In genomic region chr19:33175886-33176669, GRCh38 we compare ENCODE assay signal across 8 cellular contexts. TPM values are rescaled to one million over a fixed set of nuclear protein-coding genes. Genes with fewer than 3 reads are reported as not detected.
DNase-seq lines count a peak whose midpoint lies in the region; ATAC-seq, FAIRE-seq and TF ChIP-seq lines count a peak whose summit lies in the region.

No MANE protein-coding gene starts in this region.

- H2BK15ac ChIP-seq in H1 (ENCODE audit: low read length), result no peak overlapping the region

- peaks cover 0 to 2% (median 1%) of the 10 kb centered on the region in 4 experiments; a peak in 3 of 7 replicates for H3K27me3 ChIP-seq in H1 (replicated peaks in 1 of 4; ENCODE audit: control insufficient read depth in 3 of 4, extremely low read depth in 1 of 4, insufficient read depth in 3 of 4, low read length in 3 of 4)
- H3K27me3 ChIP-seq in mononuclear cell (ENCODE audit: insufficient read depth, low read length), result no peaks in the 10 kb centered on the region

- no peak overlapping the region for H3K14ac ChIP-seq in H1 (ENCODE audit: insufficient read length)

- DNase-seq in GM10266 (ENCODE audit: extremely low spot score) (no peak), H1 (ENCODE audit: low read depth in 1 of 2, low spot score in 2 of 2) (peak in 1 of 2 experiments; percentile 55), urothelium cell line (ENCODE audit: low spot score) (peak; percentile 36), SHP77 treated with DMSO at 0.1 percent for 48 hours (lab: John Stamatoyannopoulos, UW) (no peak)

- 0 out of 2 replicates have a peak overlapping the region, but pooled peaks have one; percentile 40 for H3K18ac ChIP-seq in H1 (ENCODE audit: extremely low read depth, low read length)

- H2AK5ac ChIP-seq in H1 (ENCODE audit: low read depth, low read length), result no peak overlapping the region

- peaks cover 12% of the 10 kb centered on the region for H3K23me2 ChIP-seq in H1 (ENCODE audit: low read depth, low read length)

- H2AFZ ChIP-seq in H1 (ENCODE audit: low read length), result peak overlapping the region; percentile 70; the same call in 1 of the 2 replicates

- no peak overlapping the region for H3K23ac ChIP-seq in H1 (ENCODE audit: insufficient read length)

- no peak overlapping the region for H2BK120ac ChIP-seq in H1 (replicated peaks; ENCODE audit: low read depth, low read length)

- H3K4me3 ChIP-seq in H1 (ENCODE audit: extremely low read depth in 1 of 4, insufficient read depth in 2 of 4, low read depth in 3 of 4, low read length in 4 of 4), result peak overlapping the region; percentile 73 to 91 (median 90)
- H3K4me3 ChIP-seq in mononuclear cell (ENCODE audit: low read length), result peak overlapping the region; percentile 89

- POLR2A ChIA-PET in H1 (lab: Charles Lee; ENCODE audit: partially characterized antibody), result interaction anchor here (0.5 to 2.8 kb wide), 17 partner anchors 8 to 1827 kb away, joined by 3 to 15 read pairs (median 3); partner anchors contain the start of genes CEBPA and CEBPG

- 28% methylated on average over 25 of the region's 25 CpGs; no CpG with 5 or more reads in 1 of the 2 experiments for WGBS in H1 (ENCODE audit: extremely low coverage in 1 of 2, insufficient coverage in 1 of 2, insufficient read length in 1 of 2, insufficient replicate concordance in 2 of 2, low coverage in 1 of 2, low lambda C conversion rate in 2 of 2, missing lambda C conversion rate in 1 of 2), 2 experiments

- H2BK5ac ChIP-seq in H1 (ENCODE audit: low read depth, low read length), result peak overlapping the region; percentile 88

- H3K27ac ChIP-seq in VCaP (peak overlapping the region; percentile 97), H1 (ENCODE audit: low read depth, low read length) (peak overlapping the region; percentile 78)

- H3K4me1 ChIP-seq in H1 (replicated peaks in 1 of 4; ENCODE audit: control insufficient read depth in 3 of 4, insufficient read depth in 4 of 4, low read length in 3 of 4) (peaks cover 0 to 3% (median under 1%) of the 10 kb centered on the region in 4 experiments; a peak in 3 of 7 replicates), mononuclear cell (ENCODE audit: insufficient read depth, low read length) (peaks cover 54% of the 10 kb centered on the region)

- TF ChIP-seq CTCF in GM10266 (IDR thresholded peaks at IDR 0.05; ENCODE audit: control insufficient read depth, insufficient read depth, low read depth, missing control alignments), result peak; percentile 0
- TF ChIP-seq CTCF in VCaP (conservative IDR thresholded peaks at IDR 0.05), result peak; percentile 23; the same call in 1 of the 2 replicates
- peak in 1 of 3 experiments; percentile 21; a peak in 1 of 4 replicates for TF ChIP-seq CTCF in H1 (IDR thresholded peaks at IDR 0.05; ENCODE audit: control extremely low read depth in 1 of 3, insufficient read depth in 1 of 3, low read depth in 1 of 3, low read length in 3 of 3)

- peak overlapping the region; percentile 69 for H4K5ac ChIP-seq in H1 (ENCODE audit: insufficient read length, low read depth, low read length)

- no peaks in the 10 kb centered on the region for H3K9me3 ChIP-seq in H1 (ENCODE audit: insufficient read depth in 2 of 2, low read depth in 1 of 2, low read length in 1 of 2)
- no peaks in the 10 kb centered on the region for H3K9me3 ChIP-seq in mononuclear cell (ENCODE audit: low read depth, low read length)

- peak; percentile 10 for ATAC-seq in HG03135 (IDR thresholded peaks at IDR 0.05; ENCODE audit: unreplicated experiment)
- no peak for ATAC-seq in GM18870 (IDR thresholded peaks at IDR 0.05; ENCODE audit: unreplicated experiment)

- 0 out of 4 replicates have a peak, but pooled peaks cover 0 to 3% of the 10 kb centered on the region in 2 experiments for H3K79me2 ChIP-seq in H1 (ENCODE audit: control insufficient read depth in 1 of 2, insufficient read depth in 2 of 2, low read length in 2 of 2)

- H2BK12ac ChIP-seq in H1 (ENCODE audit: low read depth, low read length), result no peak overlapping the region

- no peak overlapping the region for H2BK20ac ChIP-seq in H1 (ENCODE audit: low read length)

- peaks cover 0 to 5% of the 10 kb centered on the region in 2 experiments for H4K20me1 ChIP-seq in H1 (replicated peaks in 1 of 2; ENCODE audit: control insufficient read depth in 1 of 2, insufficient read depth in 2 of 2, low read length in 2 of 2)

- peak overlapping the region; percentile 69 to 83 (median 78); a peak in 6 of 7 replicates for H3K9ac ChIP-seq in H1 (replicated peaks in 1 of 4; ENCODE audit: extremely low read depth in 1 of 4, low read depth in 3 of 4, low read length in 3 of 4)

- FAIRE-seq in H1 (lab: Jason Lieb, UNC), result no peak
- no peak for FAIRE-seq in urothelium cell line (lab: Jason Lieb, UNC)

- H4K8ac ChIP-seq in H1 (ENCODE audit: extremely low read depth, insufficient read depth, low read length), result peak overlapping the region; percentile 94; the same call in 1 of the 2 replicates

- peak overlapping the region; percentile 96 for H3K4ac ChIP-seq in H1 (replicated peaks; ENCODE audit: insufficient read length, low read depth, low read length)

- H3K36me3 ChIP-seq in H1 (ENCODE audit: control insufficient read depth in 2 of 4, insufficient read depth in 4 of 4, low read length in 3 of 4), result no peaks in the 10 kb centered on the region

- peaks cover 3% of the 10 kb centered on the region; the same call in 1 of the 2 replicates for H3K79me1 ChIP-seq in H1 (ENCODE audit: low read depth, low read length)

- TF ChIP-seq EP300 in H1 (IDR thresholded peaks at IDR 0.05; ENCODE audit: borderline replicate concordance in 1 of 2, low read depth in 2 of 2, low read length in 2 of 2), result no peak

- H3K4me2 ChIP-seq in H1 (ENCODE audit: insufficient read depth in 1 of 2, low read depth in 2 of 2, low read length in 2 of 2), result peak overlapping the region; percentile 66 to 95

- H4K91ac ChIP-seq in H1 (replicated peaks; ENCODE audit: insufficient read length, low read length), result peak overlapping the region; percentile 85

- CTCF ChIA-PET in H1 (lab: Charles Lee; ENCODE audit: partially characterized antibody), result interaction anchor here (0.8 to 4.9 kb wide), 16 partner anchors 9 to 231 kb away, joined by 3 to 19 read pairs (median 5); no protein-coding TSS in a partner anchor

- TF ChIP-seq RAD21 in H1 (IDR thresholded peaks at IDR 0.05 in 1 of 2, conservative IDR thresholded peaks at IDR 0.05 in 1 of 2; ENCODE audit: low read depth in 2 of 2, low read length in 2 of 2), result no peak; a peak in 1 of 4 replicates

- peak overlapping the region; percentile 82 for H3K56ac ChIP-seq in H1 (replicated peaks; ENCODE audit: insufficient read length, low read depth, low read length)

- no peak; a peak in 1 of 3 replicates for TF ChIP-seq POLR2A in H1 (IDR thresholded peaks at IDR 0.05; ENCODE audit: control extremely low read depth in 1 of 2, low read depth in 2 of 2, low read length in 2 of 2)

TF ChIP-seq in H1, 55 proteins besides CTCF, POLR2A, EP300 and RAD21 (continues in another document):
- TF ChIP-seq SUZ12 (IDR thresholded peaks at IDR 0.05; ENCODE audit: low read length), result no peak
- TF ChIP-seq BCL11A (IDR thresholded peaks at IDR 0.05; ENCODE audit: low read depth in 2 of 2, low read length in 2 of 2), result no peak
- TF ChIP-seq TAF7 (optimal IDR thresholded peaks at IDR 0.05; ENCODE audit: borderline replicate concordance, low read depth, low read length), result no peak
- no peak for TF ChIP-seq MAFK (IDR thresholded peaks at IDR 0.05; ENCODE audit: low read depth, low read length)
- peak; percentile 11 for TF ChIP-seq SAP30 (IDR thresholded peaks at IDR 0.05; ENCODE audit: insufficient read depth, insufficient replicate concordance, low read length)
- no peak for TF ChIP-seq RBBP5 (IDR thresholded peaks at IDR 0.05; ENCODE audit: borderline replicate concordance, low read depth, low read length)
- peak; percentile 38 for TF ChIP-seq KDM4A (IDR thresholded peaks at IDR 0.05; ENCODE audit: low read depth, low read length, severe bottlenecking)
- no peak for TF ChIP-seq YY1 (IDR thresholded peaks at IDR 0.05; ENCODE audit: low read depth, low read length)

RNA-seq across cellular contexts. Expression of gene LRP3, which starts 18.1 kb away (rescaled TPM):
- total RNA-seq in H1 (2021; fragmentation: NEBNext Ultra II Directional; extraction: Animal tissue kit (Norgen Biotek cat#: 25700)), result 33.7 and 33.9 TPM in 2 replicates
- polyA plus RNA-seq in H1 (2011; rRNA removed), result 30.3 and 40.2 TPM in 2 replicates
- polyA plus RNA-seq in H1 (2011; cell fraction: cytosol; rRNA removed), result 25.6 TPM
- 125 TPM for polyA plus RNA-seq in H1 (2011; cell fraction: nucleus; rRNA removed)
- 20.2 to 35.8 TPM (median 29.2 TPM) in 4 replicates for polyA plus RNA-seq in H1 (2012, experiment 1 of 2)
- polyA plus RNA-seq in H1 (2012, experiment 2 of 2), result 19.0 TPM
- 33.7 TPM for polyA plus RNA-seq in H1 (2013, experiment 1 of 2)
- 38.3 TPM for polyA plus RNA-seq in H1 (2013, experiment 2 of 2)
- polyA minus RNA-seq in H1 (2011; rRNA and poly(A)+ RNA removed), result 9.8 and 12.1 TPM in 2 replicates
- 23.4 TPM for polyA minus RNA-seq in H1 (2011; cell fraction: cytosol; rRNA and poly(A)+ RNA removed)
- polyA minus RNA-seq in H1 (2011; cell fraction: nucleus; rRNA and poly(A)+ RNA removed), result 23.0 TPM
- 3.8 TPM for total RNA-seq in mononuclear cell

RNA-seq across cellular contexts. Expression of gene WDR88, which starts 44.2 kb away (rescaled TPM):
- not detected in 2 replicates for total RNA-seq in H1 (2021; fragmentation: NEBNext Ultra II Directional; extraction: Animal tissue kit (Norgen Biotek cat#: 25700))
- polyA plus RNA-seq in H1 (2011; rRNA removed), result not detected in 2 replicates
- polyA plus RNA-seq in H1 (2011; cell fraction: cytosol; rRNA removed), result not detected
- polyA plus RNA-seq in H1 (2011; cell fraction: nucleus; rRNA removed), result not detected
- 0.24 to 0.47 TPM (median 0.37 TPM) in 3 of 4 replicates, not detected in the other for polyA plus RNA-seq in H1 (2012, experiment 1 of 2)
- polyA plus RNA-seq in H1 (2012, experiment 2 of 2), result not detected
- 0.02 TPM for polyA plus RNA-seq in H1 (2013, experiment 1 of 2)
- not detected for polyA plus RNA-seq in H1 (2013, experiment 2 of 2)
- polyA minus RNA-seq in H1 (2011; rRNA and poly(A)+ RNA removed), result not detected in 2 replicates
- not detected for polyA minus RNA-seq in H1 (2011; cell fraction: cytosol; rRNA and poly(A)+ RNA removed)
- not detected for polyA minus RNA-seq in H1 (2011; cell fraction: nucleus; rRNA and poly(A)+ RNA removed)
- not detected for total RNA-seq in mononuclear cell

RNA-seq across cellular contexts. Expression of gene SLC7A10, which starts 49.6 kb away (rescaled TPM):
- total RNA-seq in H1 (2021; fragmentation: NEBNext Ultra II Directional; extraction: Animal tissue kit (Norgen Biotek cat#: 25700)), result 3.2 and 3.7 TPM in 2 replicates
- polyA plus RNA-seq in H1 (2011; rRNA removed), result 7.1 and 11.5 TPM in 2 replicates
- polyA plus RNA-seq in H1 (2011; cell fraction: cytosol; rRNA removed), result 5.3 TPM
- 17.8 TPM for polyA plus RNA-seq in H1 (2011; cell fraction: nucleus; rRNA removed)
- 3.7 to 6.3 TPM (median 4.5 TPM) in 4 replicates for polyA plus RNA-seq in H1 (2012, experiment 1 of 2)
- polyA plus RNA-seq in H1 (2012, experiment 2 of 2), result 3.0 TPM
- polyA plus RNA-seq in H1 (2013, experiment 1 of 2), result 4.2 TPM
- 4.0 TPM for polyA plus RNA-seq in H1 (2013, experiment 2 of 2)
- polyA minus RNA-seq in H1 (2011; rRNA and poly(A)+ RNA removed), result 2.2 and 2.9 TPM in 2 replicates
- 3.4 TPM for polyA minus RNA-seq in H1 (2011; cell fraction: cytosol; rRNA and poly(A)+ RNA removed)
- 3.1 TPM for polyA minus RNA-seq in H1 (2011; cell fraction: nucleus; rRNA and poly(A)+ RNA removed)
- not detected for total RNA-seq in mononuclear cell
